In genomic region chr2:230976671-230977171, GRCh38 we compare ENCODE assay signal across 1 cellular context.
TF ChIP-seq lines count a peak whose summit lies in the region.

No MANE protein-coding gene starts in this region.

TF ChIP-seq in H1, 55 proteins besides CTCF, POLR2A, EP300 and RAD21:
- no peak for TF ChIP-seq BRCA1 (IDR thresholded peaks at IDR 0.05; ENCODE audit: low read depth, low read length)
- no peak for TF ChIP-seq BCL11A (IDR thresholded peaks at IDR 0.05; ENCODE audit: low read depth in 2 of 2, low read length in 2 of 2)
- TF ChIP-seq GABPA (IDR thresholded peaks at IDR 0.05; ENCODE audit: borderline replicate concordance, insufficient read depth, low read length), result no peak
- TF ChIP-seq JUN (IDR thresholded peaks at IDR 0.05; ENCODE audit: low read depth, low read length), result no peak
- TF ChIP-seq PHF8 (conservative IDR thresholded peaks at IDR 0.05; ENCODE audit: low read depth, low read length), result no peak
- TF ChIP-seq JUND (IDR thresholded peaks at IDR 0.05; ENCODE audit: low read length), result no peak
- TF ChIP-seq POU5F1 (IDR thresholded peaks at IDR 0.05; ENCODE audit: low read depth, low read length), result no peak
- no peak for TF ChIP-seq KDM1A (IDR thresholded peaks at IDR 0.05; ENCODE audit: borderline replicate concordance, low read length)
- no peak for TF ChIP-seq CEBPB (IDR thresholded peaks at IDR 0.05; ENCODE audit: low read depth, low read length)
